In genomic region chr16:89289428-89290395, GRCh38 we compare ENCODE assay signal across 8 cellular contexts.
DNase-seq lines count a peak whose midpoint lies in the region; ATAC-seq, FAIRE-seq and TF ChIP-seq lines count a peak whose summit lies in the region.

No MANE protein-coding gene starts in this region.

- H3K79me2 ChIP-seq in HepG2 (ENCODE audit: insufficient read depth, low read length) = peaks cover 12% of the 10 kb centered on the region

- H3K9me3 ChIP-seq in HepG2 (ENCODE audit: low read length) = no peaks in the 10 kb centered on the region

- H4K20me1 ChIP-seq in HepG2 (ENCODE audit: insufficient read depth, low read length) = peaks cover 35% of the 10 kb centered on the region

- CTCF ChIA-PET in HepG2 (lab: Yijun Ruan, JAX; ENCODE audit: low intra/inter-chr PET ratio, low total read pairs) = interaction anchor here (2.1 kb wide), 1 partner anchor 49 kb away, joined by 7 read pairs; no protein-coding TSS in a partner anchor

- H3K4me2 ChIP-seq in HepG2 (ENCODE audit: low read depth, low read length) = no peak overlapping the region

- BruUV-seq in HepG2 (replicated peaks; lab: Mats Ljungman, UMichigan) = no TSS peak

- WGBS in HepG2 (ENCODE audit: low lambda C conversion rate) = 82% methylated on average over 21 of the region's 25 CpGs

- peak; percentile 88 for FAIRE-seq in HepG2 (lab: Jason Lieb, UNC)

- H3K27ac ChIP-seq in HepG2 (ENCODE audit: extremely low read length, insufficient read depth, low read length) = no peak overlapping the region

- no peak overlapping the region for H3K4me3 ChIP-seq in HepG2 (replicated peaks in 1 of 3; ENCODE audit: insufficient read depth in 1 of 3, low read depth in 2 of 3, low read length in 3 of 3)

- H3K36me3 ChIP-seq in HepG2 (replicated peaks in 1 of 2; ENCODE audit: control insufficient read depth in 1 of 2, insufficient read depth in 2 of 2, low read length in 2 of 2) = peaks cover 48 to 69% of the 10 kb centered on the region in 2 experiments

- DNase-seq in NCI-H524 (lab: John Stamatoyannopoulos, UW) (peak; percentile 32 to 72), NCI-H524 treated with DMSO at 0.1 percent for 48 hours (lab: John Stamatoyannopoulos, UW) (no peak), NCI-H1092 treated with DMSO at 0.1 percent for 48 hours (lab: John Stamatoyannopoulos, UW) (peak; percentile 36), cerebellum (ENCODE audit: low spot score) (peak; percentile 75), HepG2 (ENCODE audit: low spot score) (peak; percentile 73)
- peak; percentile 60 to 73 for DNase-seq in activated CD4-positive, alpha-beta T cell treated with anti-CD3 and anti-CD28 coated beads for 4 hours
- DNase-seq in stimulated activated CD4-positive, alpha-beta T cell treated with anti-CD3 and anti-CD28 coated beads, TNF-alpha, amount 100 ng/mL, for 48 hours (ENCODE audit: low read depth in 3 of 3) = peak; percentile 54 to 69 (median 60)

- ATAC-seq in HepG2 = peak; percentile 90
- no peak for ATAC-seq in HG03520 (IDR thresholded peaks at IDR 0.05; ENCODE audit: unreplicated experiment)

- TF ChIP-seq CTCF in HepG2 (CRISPR knock-in tag; IDR thresholded peaks at IDR 0.05) = peak; percentile 91

- H3K9ac ChIP-seq in HepG2 (ENCODE audit: insufficient read depth, low read depth, low read length) = no peak overlapping the region

- no peaks in the 10 kb centered on the region for H3K27me3 ChIP-seq in HepG2 (ENCODE audit: control insufficient read depth in 1 of 2, insufficient read depth in 2 of 2, low read length in 2 of 2)

- H3K4me1 ChIP-seq in HepG2 (ENCODE audit: insufficient read depth, low read length) = peaks cover 26% of the 10 kb centered on the region

- intact Hi-C loops in HepG2 (cut with micrococcal nuclease; ENCODE audit: unreplicated experiment) = no loop called here

- in situ Hi-C loops in HepG2 (cut with HindIII; ENCODE audit: extremely low pct_ligation_motif_present, low pct_unique_long_range_greater_than_20kb) = no loop called here

- POLR2A ChIA-PET in HepG2 (lab: Yijun Ruan, JAX) = no interaction called here

- no peak overlapping the region for H2AFZ ChIP-seq in HepG2 (ENCODE audit: low read length)

- TF ChIP-seq POLR2A in HepG2 (IDR thresholded peaks at IDR 0.05; ENCODE audit: insufficient read depth in 1 of 2, low read depth in 2 of 2, low read length in 2 of 2) = no peak

- peak; percentile 90 for TF ChIP-seq RAD21 in HepG2 (CRISPR knock-in tag; IDR thresholded peaks at IDR 0.05)

- TF ChIP-seq EP300 in HepG2 (IDR thresholded peaks at IDR 0.05; ENCODE audit: low read depth in 2 of 2, low read length in 2 of 2) (peak in 1 of 2 experiments; percentile 20; a peak in 1 of 4 replicates), HepG2 (CRISPR knock-in tag; IDR thresholded peaks at IDR 0.05; ENCODE audit: borderline replicate concordance) (no peak)

TF ChIP-seq in HepG2, 621 proteins besides CTCF, POLR2A, EP300 and RAD21 (continues in another document):
- 0 out of 2 replicates have a peak, but pooled peaks have one; percentile 53 for TF ChIP-seq ZNF691 (CRISPR knock-in tag; IDR thresholded peaks at IDR 0.05; ENCODE audit: borderline replicate concordance, low read depth)
- TF ChIP-seq TOE1 (CRISPR knock-in tag; IDR thresholded peaks at IDR 0.05) = 0 out of 2 replicates have a peak, but pooled peaks have one; percentile 48
- no peak for TF ChIP-seq SP1 (IDR thresholded peaks at IDR 0.05)
- peak; percentile 40; the same call in 1 of the 2 replicates for TF ChIP-seq SP1 (CRISPR knock-in tag; IDR thresholded peaks at IDR 0.05)
- TF ChIP-seq ZBTB21 (CRISPR knock-in tag; IDR thresholded peaks at IDR 0.05) = 0 out of 2 replicates have a peak, but pooled peaks have one; percentile 28
- peak; percentile 64; the same call in 1 of the 2 replicates for TF ChIP-seq TSC22D2 (CRISPR knock-in tag; IDR thresholded peaks at IDR 0.05; ENCODE audit: borderline replicate concordance)
- TF ChIP-seq RXRB (CRISPR knock-in tag; IDR thresholded peaks at IDR 0.05; ENCODE audit: borderline replicate concordance) = 0 out of 2 replicates have a peak, but pooled peaks have one; percentile 43
- 0 out of 2 replicates have a peak, but pooled peaks have one; percentile 22 for TF ChIP-seq MEIS1 (CRISPR knock-in tag; IDR thresholded peaks at IDR 0.05; ENCODE audit: borderline replicate concordance)
- no peak for TF ChIP-seq TGIF2 (CRISPR knock-in tag; IDR thresholded peaks at IDR 0.05)
- TF ChIP-seq BCL6 (CRISPR knock-in tag; IDR thresholded peaks at IDR 0.05) = peak; percentile 37; the same call in 1 of the 2 replicates
- TF ChIP-seq ERF (CRISPR knock-in tag; IDR thresholded peaks at IDR 0.05) = peak; percentile 64; the same call in 1 of the 2 replicates
- peak; percentile 29; the same call in 1 of the 2 replicates for TF ChIP-seq UBTF (CRISPR knock-in tag; IDR thresholded peaks at IDR 0.05)
- TF ChIP-seq GATAD1 (CRISPR knock-in tag; IDR thresholded peaks at IDR 0.05) = peak; percentile 63; the same call in 1 of the 2 replicates
- no peak for TF ChIP-seq NR2F6 (IDR thresholded peaks at IDR 0.05)
- peak; percentile 41; the same call in 1 of the 2 replicates for TF ChIP-seq NR2F6 (CRISPR knock-in tag; IDR thresholded peaks at IDR 0.05)
- peak; percentile 43; the same call in 1 of the 2 replicates for TF ChIP-seq FOXK1 (CRISPR knock-in tag; IDR thresholded peaks at IDR 0.05; ENCODE audit: borderline replicate concordance, low read depth)
- peak; percentile 80; the same call in 1 of the 2 replicates for TF ChIP-seq KLF11 (CRISPR knock-in tag; IDR thresholded peaks at IDR 0.05)
- TF ChIP-seq ZNF552 (CRISPR knock-in tag; IDR thresholded peaks at IDR 0.05; ENCODE audit: borderline replicate concordance) = no peak
- TF ChIP-seq GABPB1 (CRISPR knock-in tag; IDR thresholded peaks at IDR 0.05) = peak; percentile 54; the same call in 1 of the 2 replicates
- no peak for TF ChIP-seq ZNF263 (CRISPR knock-in tag; IDR thresholded peaks at IDR 0.05)
- TF ChIP-seq ZNF792 (CRISPR knock-in tag; IDR thresholded peaks at IDR 0.05) = no peak
- TF ChIP-seq HOXA3 (CRISPR knock-in tag; IDR thresholded peaks at IDR 0.05) = peak; percentile 56; the same call in 1 of the 2 replicates
- TF ChIP-seq MIXL1 (CRISPR knock-in tag; IDR thresholded peaks at IDR 0.05) = 0 out of 2 replicates have a peak, but pooled peaks have one; percentile 38
- TF ChIP-seq SYNCRIP (IDR thresholded peaks at IDR 0.05; ENCODE audit: insufficient read depth, low read depth, low read length) = no peak
- TF ChIP-seq AHR (CRISPR knock-in tag; IDR thresholded peaks at IDR 0.05) = 0 out of 2 replicates have a peak, but pooled peaks have one; percentile 35
- no peak for TF ChIP-seq ZNF768 (CRISPR knock-in tag; IDR thresholded peaks at IDR 0.05)
- TF ChIP-seq SNAPC2 (CRISPR knock-in tag; IDR thresholded peaks at IDR 0.05) = no peak
- no peak for TF ChIP-seq ZNF879 (CRISPR knock-in tag; IDR thresholded peaks at IDR 0.05)
- TF ChIP-seq MBD4 (IDR thresholded peaks at IDR 0.05; ENCODE audit: borderline replicate concordance, low read length) = no peak
- TF ChIP-seq ZUFSP (CRISPR knock-in tag; IDR thresholded peaks at IDR 0.05; ENCODE audit: borderline replicate concordance) = 0 out of 2 replicates have a peak, but pooled peaks have one; percentile 77
- TF ChIP-seq CBX5 (CRISPR knock-in tag; IDR thresholded peaks at IDR 0.05; ENCODE audit: borderline replicate concordance) = peak; percentile 46; the same call in 1 of the 2 replicates
- TF ChIP-seq STAG1 (CRISPR knock-in tag; IDR thresholded peaks at IDR 0.05) = peak; percentile 82
- TF ChIP-seq MAZ (IDR thresholded peaks at IDR 0.05; ENCODE audit: borderline replicate concordance, low read depth, low read length) = no peak
- TF ChIP-seq MAZ (CRISPR knock-in tag; IDR thresholded peaks at IDR 0.05; ENCODE audit: low read depth) = peak; percentile 54; the same call in 1 of the 2 replicates
